In genomic region chr12:68746572-68747180, GRCh38 we compare ENCODE assay signal across 8 cellular contexts. TPM values are rescaled to one million over a fixed set of nuclear protein-coding genes. Genes with fewer than 3 reads are reported as not detected.
DNase-seq lines count a peak whose midpoint lies in the region; ATAC-seq and TF ChIP-seq lines count a peak whose summit lies in the region.

No MANE protein-coding gene starts in this region.

- peak; percentile 30 for ATAC-seq in GM21367 (IDR thresholded peaks at IDR 0.05; ENCODE audit: unreplicated experiment)
- ATAC-seq in Right ventricle myocardium inferior, result peak; percentile 68

- peak overlapping the region; percentile 81 for H3K27ac ChIP-seq in HL-60 (replicated peaks)
- H3K27ac ChIP-seq in uterus, result peak overlapping the region; percentile 73 to 86

- peak overlapping the region; percentile 65 for H3K4me3 ChIP-seq in Caco-2 (ENCODE audit: low read depth, low read length)
- H3K4me3 ChIP-seq in HL-60 (replicated peaks; ENCODE audit: insufficient read depth, low read length), result peak overlapping the region; percentile 86
- H3K4me3 ChIP-seq in uterus, result peak overlapping the region; percentile 58 to 61

- intact Hi-C loops in Caco-2 (cut with micrococcal nuclease; ENCODE audit: unreplicated experiment) (loop anchor here (1.0 kb wide), 1 partner anchor 62 kb away; the partner anchor contains the start of gene MDM2), Right ventricle myocardium inferior (cut with DNase I) (loop anchor here (1.0 to 2.0 kb wide), 2 partner anchors 60 to 62 kb away; partner anchors contain the start of genes MDM2 and NUP107), uterus (cut with DNase I; ENCODE audit: low total_unique reads) (no loop called here)

- POLR2A ChIA-PET in Caco-2 (lab: Charles Lee), result interaction anchor here (0.8 to 1.6 kb wide), 3 partner anchors 14 to 62 kb away, joined by 5 to 8 read pairs (median 7); partner anchors contain the start of gene MDM2

- peak overlapping the region; percentile 88 for H3K27ac Mint-ChIP-seq in Caco-2 (ENCODE audit: unreplicated experiment)
- peak overlapping the region; percentile 73 for H3K27ac Mint-ChIP-seq in activated naive CD8-positive, alpha-beta T cell

- CTCF ChIA-PET in Caco-2 (lab: Charles Lee), result interaction anchor here (0.6 to 1.3 kb wide), 3 partner anchors 34 to 62 kb away, joined by 4 to 7 read pairs (median 7); partner anchors contain the start of gene MDM2

- H3K27me3 ChIP-seq in Caco-2 (replicated peaks; ENCODE audit: control insufficient read depth, insufficient read depth, low read length) (no peaks in the 10 kb centered on the region), HL-60 (ENCODE audit: insufficient read depth, poor library complexity, severe bottlenecking) (no peaks in the 10 kb centered on the region), uterus (no peaks in the 10 kb centered on the region)

- H3K4me1 Mint-ChIP-seq in Caco-2 (ENCODE audit: low read depth, unreplicated experiment), result peaks cover 6% of the 10 kb centered on the region
- peaks cover 49% of the 10 kb centered on the region for H3K4me1 Mint-ChIP-seq in activated naive CD8-positive, alpha-beta T cell (ENCODE audit: low read depth)

- BruUV-seq in Caco-2 (replicated peaks; lab: Mats Ljungman, UMichigan), result no TSS peak

- no peaks in the 10 kb centered on the region for H3K9me3 ChIP-seq in Caco-2
- H3K9me3 ChIP-seq in uterus, result no peaks in the 10 kb centered on the region

- H3K9me3 Mint-ChIP-seq in Caco-2 (ENCODE audit: unreplicated experiment), result no peaks in the 10 kb centered on the region
- H3K9me3 Mint-ChIP-seq in activated naive CD8-positive, alpha-beta T cell (ENCODE audit: low read depth), result no peaks in the 10 kb centered on the region

- no peak for TF ChIP-seq CTCF in Caco-2 (IDR thresholded peaks at IDR 0.05; ENCODE audit: insufficient read depth in 1 of 2, low read depth in 1 of 2, low read length in 1 of 2, severe bottlenecking in 1 of 2, unreplicated experiment in 1 of 2)
- no peak for TF ChIP-seq CTCF in HL-60 (IDR thresholded peaks at IDR 0.05; ENCODE audit: insufficient read depth, low read length)
- TF ChIP-seq CTCF in uterus (IDR thresholded peaks at IDR 0.05), result no peak

- TF ChIP-seq POLR2A in uterus (IDR thresholded peaks at IDR 0.05), result no peak

- no peaks in the 10 kb centered on the region for H3K27me3 Mint-ChIP-seq in Caco-2 (ENCODE audit: insufficient read depth, unreplicated experiment)
- H3K27me3 Mint-ChIP-seq in activated naive CD8-positive, alpha-beta T cell, result no peaks in the 10 kb centered on the region

- no peaks in the 10 kb centered on the region; the same call in 1 of the 2 replicates for H3K4me1 ChIP-seq in Caco-2
- H3K4me1 ChIP-seq in uterus, result peaks cover 0 to 7% of the 10 kb centered on the region in 2 donors

- peak overlapping the region; percentile 92 for H3K4me3 Mint-ChIP-seq in Caco-2 (ENCODE audit: unreplicated experiment)
- peak overlapping the region; percentile 89 for H3K4me3 Mint-ChIP-seq in activated naive CD8-positive, alpha-beta T cell

- peaks cover 26% of the 10 kb centered on the region for H3K36me3 Mint-ChIP-seq in Caco-2 (ENCODE audit: insufficient read depth, unreplicated experiment)
- peaks cover 7% of the 10 kb centered on the region for H3K36me3 Mint-ChIP-seq in activated naive CD8-positive, alpha-beta T cell

- DNase-seq in Caco-2, result peak; percentile 56 to 58
- peak; percentile 20 to 22 for DNase-seq in HL-60 (ENCODE audit: low read depth in 1 of 2, low spot score in 1 of 2)
- DNase-seq in RPMI8226, result peak; percentile 30
- no peak for DNase-seq in Right ventricle myocardium inferior (ENCODE audit: missing footprints)
- peak; percentile 53 for DNase-seq in occipital lobe (lab: John Stamatoyannopoulos, UW)
- peak; percentile 46 to 56 for DNase-seq in uterus

- H3K36me3 ChIP-seq in Caco-2 (ENCODE audit: control insufficient read depth, insufficient read depth, low read length) (no peaks in the 10 kb centered on the region), uterus (no peaks in the 10 kb centered on the region)

RNA-seq across cellular contexts. Expression of gene SLC35E3, which starts 0.7 kb away (rescaled TPM):
- total RNA-seq in Caco-2 (2022), result 25.0 TPM in 2 replicates
- total RNA-seq in Right ventricle myocardium inferior, result 4.2 TPM
- 10.8 TPM for total RNA-seq in occipital lobe
- total RNA-seq in uterus, result 10 to 100 TPM in 1 of 4 donors, 1 to 10 TPM in 1, under 1 TPM in 1, not detected in 1; 0.29 to 15.3 (median 6.5) TPM

RNA-seq across cellular contexts. Expression of gene NUP107, which starts 59.9 kb away (rescaled TPM):
- total RNA-seq in Caco-2 (2022) (119 and 125 TPM in 2 replicates), Right ventricle myocardium inferior (19.1 TPM), occipital lobe (72.1 TPM), uterus (100 to 1,000 TPM in 1 of 4 donors, 10 to 100 TPM in 3; 56.9 to 114 (median 78.9) TPM)
